In the genomic region with DNA sequence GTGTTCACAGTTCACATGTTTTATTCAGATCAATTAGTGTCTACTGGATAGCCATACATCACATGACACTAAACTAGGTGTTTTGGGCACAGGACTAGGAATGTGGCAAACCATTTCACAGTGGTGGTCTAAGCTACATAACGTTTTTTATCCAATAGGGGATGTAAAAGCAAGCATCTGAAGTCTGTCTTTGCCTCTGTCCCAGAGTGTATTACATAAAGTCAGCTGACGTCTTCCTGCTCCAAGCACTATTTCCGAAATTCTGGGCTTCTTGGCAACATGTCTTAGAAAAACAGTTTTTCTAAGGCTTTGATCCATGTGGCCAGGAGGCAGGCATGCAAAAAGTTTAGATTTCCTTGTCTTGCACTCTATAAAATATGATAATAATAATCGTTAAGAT, we compare ENCODE assay signal across 26 cellular contexts.
DNase-seq lines count a peak whose midpoint lies in the region; ATAC-seq and FAIRE-seq lines count a peak whose summit lies in the region.
"Had no signal": no experiment of that assay in that cellular context is flagged by ENCODE, and none has a peak within 500 bp of the region (broad histone marks: within the 10 kb centered on the region; RNA-seq: fewer than 3 reads in every experiment).

No MANE protein-coding gene starts in this region.

- H3K36me3 ChIP-seq in aorta (ENCODE audit: control insufficient read depth in 1 of 2, insufficient read depth in 2 of 2, low read length in 1 of 2) = no peaks in the 10 kb centered on the region
- H3K36me3 ChIP-seq: BE2C; BLaER1 treated with 17β-estradiol and CSF1 and Interleukin-3, amounts not matched to agents 10 nM and 100 nM had no signal

- no peak overlapping the region for H3K27ac ChIP-seq in aorta (ENCODE audit: low read depth in 1 of 2, low read length in 2 of 2)
- H3K27ac ChIP-seq: A549; BLaER1 treated with 17β-estradiol and CSF1 and Interleukin-3, amounts not matched to agents 10 nM and 100 nM had no signal

- peak; percentile 92 for FAIRE-seq in endometrium (lab: Jason Lieb, UNC)
- FAIRE-seq: A549, D721Med, GM12878, GM19239 had no signal

- no peak overlapping the region for H3K27ac Mint-ChIP-seq in stimulated activated memory B cell treated with anti-CD40 and anti-IgM and Interleukin-4, amounts not matched to agents 10 μg/mL and 1 μg/mL and 100 μg/mL, for 72 hours
- H3K27ac Mint-ChIP-seq: CD14-positive monocyte; CD4-positive, alpha-beta T cell; CD8-positive, alpha-beta memory T cell; GM23338; H9 had no signal

- H3K9me3 ChIP-seq in aorta (ENCODE audit: control insufficient read depth, low read length) = no peaks in the 10 kb centered on the region
- H3K9me3 ChIP-seq: A549 had no signal

- H3K4me1 Mint-ChIP-seq in stimulated activated memory B cell treated with anti-CD40 and anti-IgM and Interleukin-4, amounts not matched to agents 10 μg/mL and 1 μg/mL and 100 μg/mL, for 72 hours = no peaks in the 10 kb centered on the region
- H3K4me1 Mint-ChIP-seq: CD14-positive monocyte; CD8-positive, alpha-beta memory T cell had no signal

- ATAC-seq in sciatic nerve = peak; percentile 45
- peak; percentile 41 for ATAC-seq in aorta (ENCODE audit: low FRiP score)
- no peak for ATAC-seq in GM21737 (IDR thresholded peaks at IDR 0.05; ENCODE audit: unreplicated experiment)
- no peak for ATAC-seq in stimulated activated memory B cell treated with anti-CD40 and anti-IgM and Interleukin-4, amounts not matched to agents 10 μg/mL and 1 μg/mL and 100 μg/mL, for 72 hours
- ATAC-seq: A549, GM12878, GM23338, HCT116 had no signal

- DNase-seq in left kidney (ENCODE audit: low read depth, low spot score) (peak; percentile 37), sciatic nerve (ENCODE audit: low spot score) (no peak), aorta (no peak), glomerular visceral epithelial cell (ENCODE audit: extremely low spot score) (no peak)
- DNase-seq: 8988T; ACHN; AML-193; BE2C; CD4-positive, alpha-beta T cell; CD8-positive, alpha-beta memory T cell; DMS 273 treated with DMSO at 0.1 percent for 48 hours; DMS79; EL; GDM1; H9 had no signal

- no peaks in the 10 kb centered on the region for H3K27me3 ChIP-seq in aorta (ENCODE audit: control insufficient read depth in 1 of 2, insufficient read depth in 2 of 2, low read length in 1 of 2)
- H3K27me3 ChIP-seq: BE2C; BLaER1 treated with 17β-estradiol and CSF1 and Interleukin-3, amounts not matched to agents 10 nM and 100 nM had no signal

- WGBS in aorta, 2 donors = 11 to 15% methylated on average over 4 of the region's 4 CpGs

- peaks cover 3% of the 10 kb centered on the region for H3K9me3 Mint-ChIP-seq in stimulated activated memory B cell treated with anti-CD40 and anti-IgM and Interleukin-4, amounts not matched to agents 10 μg/mL and 1 μg/mL and 100 μg/mL, for 72 hours

- H3K4me3 ChIP-seq in aorta (ENCODE audit: low read length in 2 of 2) = no peak overlapping the region
- H3K4me3 ChIP-seq: A549; BLaER1 treated with 17β-estradiol and CSF1 and Interleukin-3, amounts not matched to agents 10 nM and 100 nM; GM12878; GM23338 had no signal

- no peaks in the 10 kb centered on the region for H3K36me3 Mint-ChIP-seq in stimulated activated memory B cell treated with anti-CD40 and anti-IgM and Interleukin-4, amounts not matched to agents 10 μg/mL and 1 μg/mL and 100 μg/mL, for 72 hours
- H3K36me3 Mint-ChIP-seq: CD14-positive monocyte; CD8-positive, alpha-beta memory T cell had no signal

- intact Hi-C loops in sciatic nerve (cut with DNase I) = no loop called here
- intact Hi-C loops in aorta (cut with DNase I) = no loop called here

- H3K27me3 Mint-ChIP-seq in stimulated activated memory B cell treated with anti-CD40 and anti-IgM and Interleukin-4, amounts not matched to agents 10 μg/mL and 1 μg/mL and 100 μg/mL, for 72 hours = no peaks in the 10 kb centered on the region
- H3K27me3 Mint-ChIP-seq: CD4-positive, alpha-beta T cell; CD8-positive, alpha-beta memory T cell had no signal

- no peaks in the 10 kb centered on the region for H3K4me1 ChIP-seq in aorta (ENCODE audit: control insufficient read depth in 1 of 2, insufficient read depth in 2 of 2, low read length in 2 of 2)
- H3K4me1 ChIP-seq: A549; BE2C; BLaER1 treated with 17β-estradiol and CSF1 and Interleukin-3, amounts not matched to agents 10 nM and 100 nM had no signal

- no peak overlapping the region for H3K4me3 Mint-ChIP-seq in stimulated activated memory B cell treated with anti-CD40 and anti-IgM and Interleukin-4, amounts not matched to agents 10 μg/mL and 1 μg/mL and 100 μg/mL, for 72 hours
- H3K4me3 Mint-ChIP-seq: CD14-positive monocyte; CD4-positive, alpha-beta T cell; CD8-positive, alpha-beta memory T cell; GM23338; H9 had no signal

Comparison
In these comparisons a context has a peak if more than half of its experiments do, and no peak if none do; other contexts are left out.
1. ATAC-seq: peak in sciatic nerve (single experiment) and aorta (single experiment); none in GM21737 (single experiment) and stimulated activated memory B cell treated with anti-CD40 and anti-IgM and Interleukin-4, amounts not matched to agents 10 μg/mL and 1 μg/mL and 100 μg/mL, for 72 hours (single experiment).